ENCODE assay signal across 11 cellular contexts in the genomic region with DNA sequence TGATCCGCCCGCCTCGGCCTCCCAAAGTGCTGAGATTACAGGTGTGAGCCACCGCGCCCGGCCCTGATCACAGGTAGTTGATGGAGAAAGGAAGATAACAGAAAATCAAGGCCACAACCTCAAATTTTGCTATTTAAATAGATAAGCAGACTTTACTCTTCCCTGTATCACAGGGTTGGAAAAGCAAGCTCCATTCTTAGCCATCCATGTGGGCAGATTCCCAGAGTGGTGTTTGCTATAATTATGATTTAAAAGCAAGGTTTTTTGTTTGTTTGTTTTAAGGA. TPM values are rescaled to one million over a fixed set of nuclear protein-coding genes. Genes with fewer than 3 reads are reported as not detected.
DNase-seq lines count a peak whose midpoint lies in the region; TF ChIP-seq lines count a peak whose summit lies in the region.
"Had no signal": no experiment of that assay in that cellular context is flagged by ENCODE, and none has a peak within 500 bp of the region (broad histone marks: within the 10 kb centered on the region; RNA-seq: fewer than 3 reads in every experiment).

No MANE protein-coding gene starts in this region.

- H3K4me2 ChIP-seq in KMS-11, result peak overlapping the region; percentile 92

- H3K27me3 ChIP-seq in KMS-11 (ENCODE audit: insufficient read depth, low read depth), result no peaks in the 10 kb centered on the region

- peaks cover 92% of the 10 kb centered on the region for H3K4me1 Mint-ChIP-seq in CD14-positive monocyte
- H3K4me1 Mint-ChIP-seq in dendritic cell treated with granulocyte-macrophage colony-stimulating factor and Interleukin-4, amounts not matched to agents 40 ng/mL and 50 ng/mL, for 4 days (ENCODE audit: low read depth), result peaks cover 80% of the 10 kb centered on the region

- H4K20me1 ChIP-seq in KMS-11 (ENCODE audit: insufficient read depth), result no peaks in the 10 kb centered on the region

- H3K79me2 ChIP-seq in KMS-11 (ENCODE audit: insufficient read depth, low read depth), result no peaks in the 10 kb centered on the region

- H3K4me3 Mint-ChIP-seq in CD14-positive monocyte, result peak overlapping the region; percentile 57 to 70
- peak overlapping the region; percentile 67 for H3K4me3 Mint-ChIP-seq in dendritic cell treated with granulocyte-macrophage colony-stimulating factor and Interleukin-4, amounts not matched to agents 40 ng/mL and 50 ng/mL, for 4 days
- H3K4me3 Mint-ChIP-seq: brain, H9 had no signal

- peak overlapping the region; percentile 8; the same call in 1 of the 2 replicates for H2AFZ ChIP-seq in KMS-11 (ENCODE audit: low read depth)

- H3K36me3 Mint-ChIP-seq in CD14-positive monocyte, result peaks cover 4% of the 10 kb centered on the region in 2 donors
- no peaks in the 10 kb centered on the region for H3K36me3 Mint-ChIP-seq in dendritic cell treated with granulocyte-macrophage colony-stimulating factor and Interleukin-4, amounts not matched to agents 40 ng/mL and 50 ng/mL, for 4 days (ENCODE audit: low read depth)

- TF ChIP-seq CTCF in CD14-positive monocyte (IDR thresholded peaks at IDR 0.05) (no peak), KMS-11 (conservative IDR thresholded peaks at IDR 0.05; ENCODE audit: low read depth, low read length) (no peak)

- H3K9ac ChIP-seq in KMS-11, result peak overlapping the region; percentile 50

- H3K27ac Mint-ChIP-seq in CD14-positive monocyte, result peak overlapping the region; percentile 95 to 98 (median 96)
- peak overlapping the region; percentile 100 for H3K27ac Mint-ChIP-seq in dendritic cell treated with granulocyte-macrophage colony-stimulating factor and Interleukin-4, amounts not matched to agents 40 ng/mL and 50 ng/mL, for 4 days

- H3K27me3 Mint-ChIP-seq in CD14-positive monocyte (ENCODE audit: low read depth in 3 of 3), result peaks cover 0 to 2% (median 0%) of the 10 kb centered on the region in 3 donors
- no peaks in the 10 kb centered on the region for H3K27me3 Mint-ChIP-seq in dendritic cell treated with granulocyte-macrophage colony-stimulating factor and Interleukin-4, amounts not matched to agents 40 ng/mL and 50 ng/mL, for 4 days
- H3K27me3 Mint-ChIP-seq: brain had no signal

- H3K4me3 ChIP-seq in KMS-11 (IDR thresholded peaks at IDR 0.05; ENCODE audit: insufficient read depth, low read depth, low read length) (no peak overlapping the region), skin epidermis (no peak overlapping the region)

- peaks cover 88% of the 10 kb centered on the region for H3K4me1 ChIP-seq in KMS-11 (ENCODE audit: low read depth, poor library complexity, severe bottlenecking)

- peaks cover 0 to 2% (median 0%) of the 10 kb centered on the region in 7 donors for H3K9me3 Mint-ChIP-seq in CD14-positive monocyte
- no peaks in the 10 kb centered on the region for H3K9me3 Mint-ChIP-seq in dendritic cell treated with granulocyte-macrophage colony-stimulating factor and Interleukin-4, amounts not matched to agents 40 ng/mL and 50 ng/mL, for 4 days
- H3K9me3 Mint-ChIP-seq: brain, H9 had no signal

- intact Hi-C loops in CD14-positive monocyte (cut with micrococcal nuclease), result loop anchor here in 1 of 2 donors (5.0 to 10.0 kb wide), 2 partner anchors 96 to 224 kb away; no protein-coding TSS in a partner anchor
- intact Hi-C loops in dendritic cell treated with granulocyte-macrophage colony-stimulating factor and Interleukin-4, amounts not matched to agents 40 ng/mL and 50 ng/mL, for 4 days (cut with micrococcal nuclease), result no loop called here

- H3K27ac ChIP-seq in KMS-11, result peak overlapping the region; percentile 96
- peak overlapping the region in 20 of 21 experiments; percentile 9 to 100 (median 88) for H3K27ac ChIP-seq in skin epidermis

- H3K36me3 ChIP-seq in KMS-11 (ENCODE audit: insufficient read depth), result no peaks in the 10 kb centered on the region

- DNase-seq in CD14-positive monocyte (ENCODE audit: low spot score) (no peak), NCI-H146 treated with DMSO at 0.1 percent for 48 hours (lab: John Stamatoyannopoulos, UW; ENCODE audit: unreplicated experiment) (no peak), NOMO-1 treated with DMSO at 0.1 percent for 48 hours (lab: John Stamatoyannopoulos, UW; ENCODE audit: unreplicated experiment) (no peak), A172 (ENCODE audit: low spot score) (no peak), NCI-H524 treated with DMSO at 0.1 percent for 48 hours (lab: John Stamatoyannopoulos, UW) (no peak)
- DNase-seq: H9; stimulated activated CD4-positive, alpha-beta T cell treated with anti-CD3 and anti-CD28 coated beads, Interleukin-4, amount 100 ng/mL, for 4 hours had no signal

RNA-seq across cellular contexts. Expression of a gene that starts 44.4 kb away (rescaled TPM):
- 1 to 10 TPM; 2.9 to 7.3 TPM for polyA plus RNA-seq in CD14-positive monocyte
- total RNA-seq in A172 (2014; rRNA removed; shearing (Covaris generic)), result 9.9 and 19.2 TPM in 2 replicates

RNA-seq across cellular contexts. Expression of a gene that starts 44.6 kb away (rescaled TPM):
- 10 to 100 TPM; 15.8 to 15.9 TPM for polyA plus RNA-seq in CD14-positive monocyte
- 29.1 and 32.7 TPM in 2 replicates for total RNA-seq in A172 (2014; rRNA removed; shearing (Covaris generic))
